Comparison of ENCODE assay signal across 16 cellular contexts in genomic region chr4:176043838-176044588, GRCh38. TPM values are rescaled to one million over a fixed set of nuclear protein-coding genes. Genes with fewer than 3 reads are reported as not detected.
DNase-seq lines count a peak whose midpoint lies in the region; ATAC-seq and TF ChIP-seq lines count a peak whose summit lies in the region.
"Had no signal": no experiment of that assay in that cellular context is flagged by ENCODE, and none has a peak within 500 bp of the region (broad histone marks: within the 10 kb centered on the region; RNA-seq: fewer than 3 reads in every experiment).

No MANE protein-coding gene starts in this region.

- H3K23ac ChIP-seq in mesenchymal stem cell (ENCODE audit: low read length in 2 of 2), result no peak overlapping the region

- peaks cover 11 to 39% (median 14%) of the 10 kb centered on the region in 5 experiments for H3K9me3 Mint-ChIP-seq in brain
- peaks cover 6% of the 10 kb centered on the region for H3K9me3 Mint-ChIP-seq in endodermal cell

- H3K9me3 ChIP-seq in SK-N-SH (no peaks in the 10 kb centered on the region), mesenchymal stem cell (ENCODE audit: control insufficient read depth, low read length) (peaks cover 4% of the 10 kb centered on the region), upper lobe of right lung (no peaks in the 10 kb centered on the region), endodermal cell (ENCODE audit: control insufficient read depth, low read length) (no peaks in the 10 kb centered on the region)
- H3K9me3 ChIP-seq: HAP-1 had no signal

- H2BK15ac ChIP-seq in mesenchymal stem cell (ENCODE audit: low read depth, poor library complexity, severe bottlenecking), result no peak overlapping the region

- H3K14ac ChIP-seq in mesenchymal stem cell (ENCODE audit: low read length in 2 of 2), result peak overlapping the region in 1 of 2 experiments; percentile 81

- DNase-seq in SK-N-SH, result no peak
- no peak for DNase-seq in mesenchymal stem cell
- DNase-seq in upper lobe of right lung, result no peak
- DNase-seq in midbrain (lab: John Stamatoyannopoulos, UW), result no peak
- DNase-seq in endodermal cell, result no peak
- DNase-seq: MM.1S, NCI-H1092 treated with DMSO at 0.1 percent for 48 hours, NCI-H510A treated with DMSO at 0.1 percent for 48 hours, NCI-H82, PC-9 had no signal

- H3K27me3 ChIP-seq in SK-N-SH (ENCODE audit: insufficient read depth) (no peaks in the 10 kb centered on the region), mesenchymal stem cell (ENCODE audit: control insufficient read depth in 1 of 2, insufficient read depth in 1 of 2, low read length in 2 of 2) (peaks cover 0 to 18% of the 10 kb centered on the region in 2 experiments), upper lobe of right lung (no peaks in the 10 kb centered on the region), endodermal cell (ENCODE audit: control insufficient read depth, insufficient read depth, low read length, poor library complexity, severe bottlenecking) (no peaks in the 10 kb centered on the region)

- H3K27ac Mint-ChIP-seq in brain (peak overlapping the region in 3 of 5 experiments; percentile 23 to 88 (median 37)), endodermal cell (no peak overlapping the region)

- H2AFZ ChIP-seq in SK-N-SH (ENCODE audit: low read depth) (no peak overlapping the region), mesenchymal stem cell (ENCODE audit: low read depth, low read length) (no peak overlapping the region)
- H2AFZ ChIP-seq: PC-9 had no signal

- H3K9me2 ChIP-seq in SK-N-SH, result no peaks in the 10 kb centered on the region

- H3K27me3 Mint-ChIP-seq in brain, result peaks cover 11% of the 10 kb centered on the region
- no peaks in the 10 kb centered on the region for H3K27me3 Mint-ChIP-seq in endodermal cell (ENCODE audit: insufficient read depth)

- no peak overlapping the region for H3K4me2 ChIP-seq in SK-N-SH
- H3K4me2 ChIP-seq in mesenchymal stem cell (ENCODE audit: low read length, poor library complexity, severe bottlenecking), result no peak overlapping the region
- H3K4me2 ChIP-seq: PC-9 had no signal

- no peak overlapping the region for H2AK5ac ChIP-seq in mesenchymal stem cell (ENCODE audit: low read length, severe bottlenecking)

- no peaks in the 10 kb centered on the region for H3K36me3 Mint-ChIP-seq in brain
- H3K36me3 Mint-ChIP-seq in endodermal cell (ENCODE audit: low read depth), result no peaks in the 10 kb centered on the region

- TF ChIP-seq CTCF in SK-N-SH (IDR thresholded peaks at IDR 0.05) (no peak), brain (conservative IDR thresholded peaks at IDR 0.05) (no peak), upper lobe of right lung (IDR thresholded peaks at IDR 0.05) (no peak), endodermal cell (conservative IDR thresholded peaks at IDR 0.05) (no peak)

- 28% methylated on average over 8 of the region's 9 CpGs for WGBS in SK-N-SH (ENCODE audit: low lambda C conversion rate)
- 74% methylated on average over 9 of the region's 9 CpGs for WGBS in mesenchymal stem cell
- WGBS in endodermal cell (ENCODE audit: insufficient coverage in 1 of 2, insufficient read length in 1 of 2), 2 experiments, result 59 to 73% methylated on average over 6 to 9 of the region's 9 CpGs

- no peaks in the 10 kb centered on the region for H3F3A ChIP-seq in SK-N-SH (replicated peaks; ENCODE audit: insufficient read depth)

- TF ChIP-seq RAD21 in SK-N-SH (IDR thresholded peaks at IDR 0.05; ENCODE audit: low read length), result no peak

- no peak overlapping the region for H2BK120ac ChIP-seq in mesenchymal stem cell (ENCODE audit: low read depth, low read length)

- H3K4me1 Mint-ChIP-seq in brain (peaks cover 14% of the 10 kb centered on the region), endodermal cell (no peaks in the 10 kb centered on the region)

- no peak for TF ChIP-seq EP300 in SK-N-SH (IDR thresholded peaks at IDR 0.05; ENCODE audit: borderline replicate concordance in 1 of 2, low read depth in 1 of 2, low read length in 1 of 2)

- no peak overlapping the region for H2BK5ac ChIP-seq in mesenchymal stem cell (ENCODE audit: low read depth, low read length, poor library complexity, severe bottlenecking)

- H3K36me3 ChIP-seq in SK-N-SH (replicated peaks in 1 of 2; ENCODE audit: control insufficient read depth in 1 of 2, insufficient read depth in 2 of 2, low read length in 1 of 2) (no peaks in the 10 kb centered on the region), mesenchymal stem cell (ENCODE audit: control insufficient read depth in 1 of 2, insufficient read depth in 2 of 2, low read depth in 1 of 2, low read length in 2 of 2) (no peaks in the 10 kb centered on the region), upper lobe of right lung (no peaks in the 10 kb centered on the region), endodermal cell (ENCODE audit: control insufficient read depth, insufficient read depth, low read length) (no peaks in the 10 kb centered on the region)
- H3K36me3 ChIP-seq: HAP-1 had no signal

- ATAC-seq in SK-N-SH treated with all-trans-retinoic acid at 6 μM for 48 hours (peak; percentile 58), upper lobe of right lung (peak; percentile 34), HG03520 (IDR thresholded peaks at IDR 0.05; ENCODE audit: unreplicated experiment) (no peak)

- H3K79me2 ChIP-seq in SK-N-SH (ENCODE audit: insufficient read depth), result no peaks in the 10 kb centered on the region

- H2BK12ac ChIP-seq in mesenchymal stem cell (ENCODE audit: low read length in 2 of 2), result peak overlapping the region in 1 of 2 experiments; percentile 34

- H3K4me3 Mint-ChIP-seq in brain (peak overlapping the region in 2 of 5 experiments; percentile 26 to 52), endodermal cell (no peak overlapping the region)

- no peak overlapping the region for H4K8ac ChIP-seq in mesenchymal stem cell (ENCODE audit: low read length)

- CTCF ChIA-PET in SK-N-SH (lab: Yijun Ruan, JAX), result interaction anchor here (1.0 kb wide), 1 partner anchor 9 kb away, joined by 5 read pairs; no protein-coding TSS in a partner anchor

- H4K91ac ChIP-seq in mesenchymal stem cell (ENCODE audit: low read length), result peak overlapping the region; percentile 4

- intact Hi-C loops in upper lobe of right lung (cut with DNase I), result no loop called here

- peak overlapping the region in 1 of 2 experiments; percentile 43 for H3K18ac ChIP-seq in mesenchymal stem cell (ENCODE audit: low read depth in 1 of 2, low read length in 2 of 2)

- H4K20me1 ChIP-seq in SK-N-SH (ENCODE audit: insufficient read depth), result no peaks in the 10 kb centered on the region

- no peak overlapping the region for H3K4ac ChIP-seq in mesenchymal stem cell (ENCODE audit: low read depth in 1 of 2, low read length in 2 of 2)

- no peak overlapping the region for H3K4me3 ChIP-seq in SK-N-SH (ENCODE audit: low read depth in 2 of 2, low read length in 1 of 2)
- H3K4me3 ChIP-seq in mesenchymal stem cell (ENCODE audit: insufficient read depth in 1 of 2, low read depth in 1 of 2, low read length in 2 of 2), result no peak overlapping the region
- no peak overlapping the region for H3K4me3 ChIP-seq in upper lobe of right lung
- no peak overlapping the region for H3K4me3 ChIP-seq in endodermal cell (ENCODE audit: low read length)
- H3K4me3 ChIP-seq: HAP-1, PC-9 had no signal

- H3K79me1 ChIP-seq in mesenchymal stem cell (replicated peaks; ENCODE audit: low read length, poor library complexity, severe bottlenecking), result no peaks in the 10 kb centered on the region

- no peak overlapping the region for H3K9ac ChIP-seq in SK-N-SH
- H3K9ac ChIP-seq in mesenchymal stem cell (ENCODE audit: low read length), result no peak overlapping the region
- no peak overlapping the region for H3K9ac ChIP-seq in endodermal cell (ENCODE audit: extremely low read depth, low read length, poor library complexity, severe bottlenecking)

- no peak overlapping the region for H3K27ac ChIP-seq in SK-N-SH (ENCODE audit: low read depth in 2 of 2, low read length in 1 of 2)
- no peak overlapping the region for H3K27ac ChIP-seq in mesenchymal stem cell (ENCODE audit: low read length, poor library complexity, severe bottlenecking)
- no peak overlapping the region for H3K27ac ChIP-seq in upper lobe of right lung
- H3K27ac ChIP-seq in endodermal cell (ENCODE audit: low read depth, low read length), result no peak overlapping the region
- H3K27ac ChIP-seq: 22Rv1, PC-9, RWPE1 had no signal

- H3K4me1 ChIP-seq in SK-N-SH (ENCODE audit: control insufficient read depth in 1 of 2, insufficient read depth in 2 of 2, low read depth in 1 of 2, low read length in 1 of 2), result peaks cover 0 to 5% of the 10 kb centered on the region in 2 experiments; a peak in 1 of 4 replicates
- H3K4me1 ChIP-seq in mesenchymal stem cell (ENCODE audit: control insufficient read depth, insufficient read depth, low read depth, low read length), result peaks cover 1% of the 10 kb centered on the region
- peaks cover 7% of the 10 kb centered on the region for H3K4me1 ChIP-seq in upper lobe of right lung
- H3K4me1 ChIP-seq in endodermal cell (ENCODE audit: control insufficient read depth, insufficient read depth, low read length), result no peaks in the 10 kb centered on the region
- H3K4me1 ChIP-seq: HAP-1 had no signal

- POLR2A ChIA-PET in SK-N-SH (lab: Yijun Ruan, JAX), result no interaction called here

TF ChIP-seq in SK-N-SH treated with all-trans-retinoic acid at 6 μM for 48 hours, 23 proteins besides CTCF, POLR2A, EP300 and RAD21:
- TF ChIP-seq PPARA (CRISPR knock-in tag; IDR thresholded peaks at IDR 0.05; ENCODE audit: borderline replicate concordance) (no peak), BACH2 (CRISPR knock-in tag; IDR thresholded peaks at IDR 0.05; ENCODE audit: borderline replicate concordance) (no peak), ZFP3 (CRISPR knock-in tag; IDR thresholded peaks at IDR 0.05) (no peak), ARNTL (CRISPR knock-in tag; IDR thresholded peaks at IDR 0.05; ENCODE audit: borderline replicate concordance, low read depth) (no peak), RARB (CRISPR knock-in tag; IDR thresholded peaks at IDR 0.05) (no peak), TOX (CRISPR knock-in tag; IDR thresholded peaks at IDR 0.05; ENCODE audit: borderline replicate concordance) (no peak)

TF ChIP-seq in SK-N-SH, 30 proteins besides CTCF, POLR2A, EP300 and RAD21 (continues in another document):
- no peak for TF ChIP-seq NRF1 (IDR thresholded peaks at IDR 0.05; ENCODE audit: low read depth, low read length)
- TF ChIP-seq MXI1 (IDR thresholded peaks at IDR 0.05; ENCODE audit: low read depth, low read length), result no peak
- no peak for TF ChIP-seq GATA2 (CRISPR knock-in tag; IDR thresholded peaks at IDR 0.05)
- no peak for TF ChIP-seq YY1 (IDR thresholded peaks at IDR 0.05; ENCODE audit: low read depth)
- no peak for TF ChIP-seq FOSL2 (IDR thresholded peaks at IDR 0.05; ENCODE audit: borderline replicate concordance, low read depth)
- TF ChIP-seq CHD2 (IDR thresholded peaks at IDR 0.05; ENCODE audit: low read length, partially characterized antibody), result no peak

RNA-seq across cellular contexts. Expression of gene WDR17, which starts 21.6 kb away (rescaled TPM):
- polyA plus RNA-seq in SK-N-SH (2012; rRNA removed) (0.72 and 1.1 TPM in 2 replicates), brain (ENCODE audit: insufficient read depth, low read depth, low replicate concordance) (1.6 TPM)
- polyA plus RNA-seq in SK-N-SH (2012; cell fraction: cytosol; rRNA removed), result 1.0 and 1.1 TPM in 2 replicates
- polyA plus RNA-seq in SK-N-SH (2012; cell fraction: nucleus; rRNA removed), result 1.4 and 3.2 TPM in 2 replicates
- 1.2 TPM for polyA plus RNA-seq in mesenchymal stem cell (2013, experiment 1 of 2)
- 1.6 TPM for polyA plus RNA-seq in mesenchymal stem cell (2013, experiment 2 of 2)
- total RNA-seq in upper lobe of right lung (3.2 TPM), endodermal cell (1 to 10 TPM; 3.5 to 7.3 TPM)
- 8.5 TPM for polyA plus RNA-seq in endodermal cell (2013, experiment 1 of 2)
- 8.0 TPM for polyA plus RNA-seq in endodermal cell (2013, experiment 2 of 2)
